Comparison of ENCODE assay signal across 8 cellular contexts in the genomic region with DNA sequence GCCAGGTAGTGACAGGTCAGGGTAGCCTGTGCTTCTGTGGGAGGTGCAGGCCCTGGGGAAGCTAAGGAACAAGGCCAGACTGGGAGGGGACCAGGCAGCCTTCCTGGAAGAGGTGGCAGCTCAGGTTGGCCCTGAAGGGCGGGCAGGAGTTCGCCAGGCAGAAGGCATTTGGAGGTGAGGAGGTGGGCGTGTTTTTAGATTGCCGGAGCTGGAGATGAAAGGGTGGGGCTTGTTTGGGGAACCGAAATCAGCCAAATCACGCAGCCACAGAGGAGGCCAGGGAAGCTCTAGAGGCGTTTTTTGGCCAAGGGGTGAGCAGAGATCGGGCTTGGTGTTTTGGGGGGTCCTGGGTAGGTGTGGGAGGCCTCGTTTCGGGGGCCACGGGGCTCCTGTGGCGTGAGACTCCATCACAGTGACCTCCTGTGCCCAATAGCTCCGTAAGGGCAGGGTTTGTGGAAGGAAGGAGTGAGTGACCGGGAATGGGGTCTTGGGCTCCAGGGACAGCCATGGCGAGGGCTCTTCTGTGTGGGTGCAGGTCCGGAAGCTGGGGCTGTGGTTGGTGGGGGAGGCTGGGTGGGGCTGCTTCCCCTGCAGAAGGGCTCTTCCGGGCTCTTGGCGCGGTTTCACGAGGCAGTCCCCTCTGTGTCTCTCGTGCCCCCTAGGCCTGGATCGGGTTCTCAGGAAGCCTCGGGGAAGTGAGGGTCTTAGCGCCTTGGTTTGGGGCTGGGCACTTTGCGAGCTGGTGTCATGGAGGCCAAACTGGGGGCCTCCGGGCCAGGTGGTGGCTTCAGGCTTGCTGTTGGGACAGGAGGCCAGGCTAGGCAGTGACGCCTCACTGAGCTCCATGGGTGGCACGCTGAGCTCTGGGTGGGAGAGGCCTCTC. TPM values are rescaled to one million over a fixed set of nuclear protein-coding genes. Genes with fewer than 3 reads are reported as not detected.
A peak's percentile ranks its signal among the peaks of the same experiment; 100 is the strongest.
DNase-seq lines count a peak whose midpoint lies in the region; ATAC-seq, FAIRE-seq and TF ChIP-seq lines count a peak whose summit lies in the region.

No MANE protein-coding gene starts in this region.

- CTCF ChIA-PET in GM12878 (lab: Yijun Ruan, JAX): interaction anchor here (0.9 to 4.3 kb wide), 19 partner anchors 8 to 532 kb away, joined by 3 to 44 read pairs (median 6); partner anchors contain the start of genes ADCY7 and CNEP1R1

- peak in 1 of 2 experiments; percentile 47; a peak in 3 of 4 replicates for TF ChIP-seq EP300 in GM12878 (IDR thresholded peaks at IDR 0.05; ENCODE audit: borderline replicate concordance in 1 of 2, control insufficient read depth in 1 of 2, low read depth in 2 of 2, low read length in 2 of 2)
- no peak for TF ChIP-seq EP300 in sigmoid colon (IDR thresholded peaks at IDR 0.05)

- H3K4me1 ChIP-seq in RWPE2 (ENCODE audit: insufficient read depth, poor library complexity, severe bottlenecking) (no peaks in the 10 kb centered on the region), GM12878 (ENCODE audit: control insufficient read depth, insufficient read depth, low read length) (peaks cover 52% of the 10 kb centered on the region), sigmoid colon (no peaks in the 10 kb centered on the region)

- in situ Hi-C loops in GM12878 (cut with MboI): no loop called here

- ATAC-seq in GM18858 (IDR thresholded peaks at IDR 0.05; ENCODE audit: unreplicated experiment) (peak; percentile 54), HG02840 (IDR thresholded peaks at IDR 0.05; ENCODE audit: low FRiP score, unreplicated experiment) (peak; percentile 45), RWPE2 (ENCODE audit: low read depth) (no peak), GM12878 (peak; percentile 80)

- H3K9ac ChIP-seq in GM12878 (ENCODE audit: control insufficient read depth, insufficient read depth, low read length): peak overlapping the region; percentile 94

- intact Hi-C loops in GM12878 (cut with micrococcal nuclease; ENCODE audit: unreplicated experiment) (loop anchor here (5.0 to 10.0 kb wide), 2 partner anchors 119 to 408 kb away; partner anchors contain the start of genes SNX20 and TENT4B), sigmoid colon (cut with DNase I) (no loop called here)

- TF ChIP-seq POLR2A in GM12878 (IDR thresholded peaks at IDR 0.05; ENCODE audit: low read depth, low read length) (peak; percentile 71), sigmoid colon (IDR thresholded peaks at IDR 0.05) (no peak)

- BruUV-seq in GM12878 (replicated peaks; lab: Mats Ljungman, UMichigan): no TSS peak

- no peaks in the 10 kb centered on the region for H4K20me1 ChIP-seq in GM12878 (ENCODE audit: control insufficient read depth, insufficient read depth)

- POLR2A ChIA-PET in GM12878 (lab: Charles Lee): interaction anchor here (0.6 to 2.6 kb wide), 11 partner anchors 8 to 470 kb away, joined by 3 to 17 read pairs (median 4); partner anchors contain the start of gene ADCY7

- no peaks in the 10 kb centered on the region for H3K9me3 ChIP-seq in RWPE2 (ENCODE audit: severe bottlenecking)
- H3K9me3 ChIP-seq in GM12878 (replicated peaks; ENCODE audit: control insufficient read depth, insufficient read depth, low read length): no peaks in the 10 kb centered on the region; the same call in 2 of the 3 replicates
- no peaks in the 10 kb centered on the region for H3K9me3 ChIP-seq in sigmoid colon

- FAIRE-seq in GM12878 (lab: Jason Lieb, UNC) (peak; percentile 54), RCC 7860 (lab: Jason Lieb, UNC) (no peak)

- no peak for TF ChIP-seq CTCF in RWPE2 (IDR thresholded peaks at IDR 0.05; ENCODE audit: poor library complexity, severe bottlenecking)
- no peak for TF ChIP-seq CTCF in GM12878 (IDR thresholded peaks at IDR 0.05 in 2 of 3, conservative IDR thresholded peaks at IDR 0.05 in 1 of 3; ENCODE audit: control insufficient read depth in 2 of 3, extremely low read depth in 1 of 3, insufficient read depth in 1 of 3, low read depth in 3 of 3, low read length in 3 of 3)
- no peak for TF ChIP-seq CTCF in sigmoid colon (IDR thresholded peaks at IDR 0.05)

- RAD21 ChIA-PET in GM12878 (lab: Charles Lee; ENCODE audit: unreplicated experiment): interaction anchor here (0.7 to 3.8 kb wide), 30 partner anchors 7 to 533 kb away, joined by 3 to 24 read pairs (median 4); partner anchors contain the start of gene CNEP1R1

- H3K4me3 ChIP-seq in RWPE2 (ENCODE audit: severe bottlenecking): no peak overlapping the region
- H3K4me3 ChIP-seq in GM12878: peak overlapping the region; percentile 70
- H3K4me3 ChIP-seq in sigmoid colon: peak overlapping the region in 2 of 4 donors; percentile 17 to 35

- no peak overlapping the region for H3K27ac ChIP-seq in RWPE2 (ENCODE audit: poor library complexity, severe bottlenecking)
- peak overlapping the region; percentile 93 for H3K27ac ChIP-seq in GM12878 (ENCODE audit: control insufficient read depth, insufficient read depth)
- peak overlapping the region; percentile 47 to 53 (median 50) for H3K27ac ChIP-seq in sigmoid colon

- SMC1A ChIA-PET in GM12878 (lab: Charles Lee; ENCODE audit: uncharacterized antibody, unreplicated experiment): interaction anchor here (0.5 to 4.0 kb wide), 14 partner anchors 9 to 392 kb away, joined by 3 to 24 read pairs (median 4); partner anchors contain the start of gene ADCY7

- H3K4me2 ChIP-seq in GM12878 (ENCODE audit: control insufficient read depth, insufficient read depth): peak overlapping the region; percentile 99

- no peak for TF ChIP-seq RAD21 in GM12878 (IDR thresholded peaks at IDR 0.05; ENCODE audit: insufficient read depth, low read depth, low read length)

- under 1% methylated on average over 24 of the region's 28 CpGs for WGBS in GM12878 (ENCODE audit: insufficient coverage, insufficient replicate concordance, low lambda C conversion rate, missing lambda C conversion rate)
- 41 to 70% methylated on average over 28 of the region's 28 CpGs for WGBS in sigmoid colon, 2 donors

- peak; percentile 45 for DNase-seq in RWPE2 (ENCODE audit: low spot score)
- peak; percentile 64 for DNase-seq in GM12878 (ENCODE audit: low read depth, low spot score)
- no peak for DNase-seq in sigmoid colon
- no peak for DNase-seq in cortex of kidney (lab: John Stamatoyannopoulos, UW)
- DNase-seq in NCI-H446 (lab: John Stamatoyannopoulos, UW): no peak
- DNase-seq in RCC 7860 (ENCODE audit: low spot score): no peak

- H3K79me2 ChIP-seq in GM12878 (ENCODE audit: control insufficient read depth, insufficient read depth, low read length): peaks cover 55% of the 10 kb centered on the region

- H3K27me3 ChIP-seq in RWPE2 (ENCODE audit: insufficient read depth, poor library complexity, severe bottlenecking) (no peaks in the 10 kb centered on the region), GM12878 (replicated peaks in 1 of 2; ENCODE audit: control insufficient read depth in 2 of 2, insufficient read depth in 2 of 2, low read length in 1 of 2) (no peaks in the 10 kb centered on the region), sigmoid colon (no peaks in the 10 kb centered on the region)

- peak overlapping the region; percentile 44; the same call in 1 of the 2 replicates for H2AFZ ChIP-seq in GM12878 (ENCODE audit: control insufficient read depth, low read depth, low read length)

- no peaks in the 10 kb centered on the region for H3K36me3 ChIP-seq in RWPE2 (ENCODE audit: low read depth)
- H3K36me3 ChIP-seq in GM12878 (ENCODE audit: control insufficient read depth in 2 of 2, insufficient read depth in 2 of 2, low read length in 1 of 2): 0 out of 4 replicates have a peak, but pooled peaks cover 0 to 2% of the 10 kb centered on the region in 2 experiments
- no peaks in the 10 kb centered on the region for H3K36me3 ChIP-seq in sigmoid colon

TF ChIP-seq in GM12878, 131 proteins besides CTCF, POLR2A, EP300 and RAD21 (continues in another document):
- TF ChIP-seq RBBP5 (conservative IDR thresholded peaks at IDR 0.05): no peak
- no peak for TF ChIP-seq ATF7 (IDR thresholded peaks at IDR 0.05; ENCODE audit: low read depth)
- TF ChIP-seq, protein P1, sequence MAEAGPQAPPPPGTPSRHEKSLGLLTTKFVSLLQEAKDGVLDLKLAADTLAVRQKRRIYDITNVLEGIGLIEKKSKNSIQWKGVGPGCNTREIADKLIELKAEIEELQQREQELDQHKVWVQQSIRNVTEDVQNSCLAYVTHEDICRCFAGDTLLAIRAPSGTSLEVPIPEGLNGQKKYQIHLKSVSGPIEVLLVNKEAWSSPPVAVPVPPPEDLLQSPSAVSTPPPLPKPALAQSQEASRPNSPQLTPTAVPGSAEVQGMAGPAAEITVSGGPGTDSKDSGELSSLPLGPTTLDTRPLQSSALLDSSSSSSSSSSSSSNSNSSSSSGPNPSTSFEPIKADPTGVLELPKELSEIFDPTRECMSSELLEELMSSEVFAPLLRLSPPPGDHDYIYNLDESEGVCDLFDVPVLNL (IDR thresholded peaks at IDR 0.05; ENCODE audit: low read depth, low read length): no peak
- peak; percentile 33; the same call in 1 of the 2 replicates for TF ChIP-seq ASH2L (IDR thresholded peaks at IDR 0.05; ENCODE audit: borderline replicate concordance, low read depth)
- TF ChIP-seq WRNIP1 (IDR thresholded peaks at IDR 0.05; ENCODE audit: borderline replicate concordance, low read depth, low read length): 0 out of 2 replicates have a peak, but pooled peaks have one; percentile 50
- TF ChIP-seq CHD4 (IDR thresholded peaks at IDR 0.05): no peak
- TF ChIP-seq GATAD2B (conservative IDR thresholded peaks at IDR 0.05; ENCODE audit: low read depth): peak; percentile 47; the same call in 1 of the 2 replicates

RNA-seq across cellular contexts. Expression of gene ADCY7, which starts 7.8 kb away (rescaled TPM):
- 244 and 253 TPM in 2 replicates for total RNA-seq in GM12878 (2013; cell fraction: nucleolus; rRNA removed)
- total RNA-seq in GM12878 (2014; rRNA removed) (44.2 and 47.1 TPM in 2 replicates), GM12878 (2014; rRNA removed; fragmentation: Illumina TruSeq; extraction: Trizol) (16.0 and 17.2 TPM in 2 replicates), GM12878 (2021) (71.2 and 87.9 TPM in 2 replicates), sigmoid colon (10 to 100 TPM in 3 of 4 donors, 1 to 10 TPM in 1; 8.9 to 16.8 (median 11.3) TPM)
- polyA plus RNA-seq in GM12878 (2011; ENCODE audit: low read depth): 8.7 TPM
- polyA plus RNA-seq in GM12878 (2011; rRNA removed) (16.9 and 18.7 TPM in 2 replicates), GM12878 (2014; fragmentation: Illumina TruSeq; extraction: Trizol) (16.8 and 19.6 TPM in 2 replicates), GM12878 (2014; fragmentation: Nextera tagmentation; extraction: Ambion mirVana) (1 to 10 TPM; 1.2 to 1.3 TPM), GM12878 (2014; rRNA removed) (45.5 and 52.1 TPM in 2 replicates), GM12878 (2016; fragmentation: Nextera tagmentation; extraction: Ambion mirVana) (10 to 100 TPM; 29.2 to 32.7 TPM), sigmoid colon (10 to 100 TPM in 1 of 3 donors, 1 to 10 TPM in 2; 1.2 to 24.0 (median 1.8) TPM)
- 21.3 and 33.9 TPM in 2 replicates for polyA plus RNA-seq in GM12878 (2011; cell fraction: cytosol; rRNA removed)
- polyA plus RNA-seq in GM12878 (2011; cell fraction: nucleus; rRNA removed): 169 and 171 TPM in 2 replicates
- 19.4 and 25.6 TPM in 2 replicates for polyA plus RNA-seq in GM12878 (2012)
- polyA minus RNA-seq in GM12878 (2011; rRNA and poly(A)+ RNA removed): 54.8 and 75.2 TPM in 2 replicates
- polyA minus RNA-seq in GM12878 (2011; cell fraction: cytosol; rRNA and poly(A)+ RNA removed): 25.4 and 26.3 TPM in 2 replicates
- 83.2 and 107 TPM in 2 replicates for polyA minus RNA-seq in GM12878 (2011; cell fraction: nucleus; rRNA and poly(A)+ RNA removed)

Comparison
In these comparisons a context has a peak if more than half of its experiments do, and no peak if none do; other contexts are left out.
1. DNase-seq: peak in RWPE2 (single experiment) and GM12878 (single experiment); none in sigmoid colon (single experiment), cortex of kidney (single experiment), NCI-H446 (0 of 2) and RCC 7860 (single experiment).